Comparison of ENCODE assay signal across 8 cellular contexts in the genomic region with DNA sequence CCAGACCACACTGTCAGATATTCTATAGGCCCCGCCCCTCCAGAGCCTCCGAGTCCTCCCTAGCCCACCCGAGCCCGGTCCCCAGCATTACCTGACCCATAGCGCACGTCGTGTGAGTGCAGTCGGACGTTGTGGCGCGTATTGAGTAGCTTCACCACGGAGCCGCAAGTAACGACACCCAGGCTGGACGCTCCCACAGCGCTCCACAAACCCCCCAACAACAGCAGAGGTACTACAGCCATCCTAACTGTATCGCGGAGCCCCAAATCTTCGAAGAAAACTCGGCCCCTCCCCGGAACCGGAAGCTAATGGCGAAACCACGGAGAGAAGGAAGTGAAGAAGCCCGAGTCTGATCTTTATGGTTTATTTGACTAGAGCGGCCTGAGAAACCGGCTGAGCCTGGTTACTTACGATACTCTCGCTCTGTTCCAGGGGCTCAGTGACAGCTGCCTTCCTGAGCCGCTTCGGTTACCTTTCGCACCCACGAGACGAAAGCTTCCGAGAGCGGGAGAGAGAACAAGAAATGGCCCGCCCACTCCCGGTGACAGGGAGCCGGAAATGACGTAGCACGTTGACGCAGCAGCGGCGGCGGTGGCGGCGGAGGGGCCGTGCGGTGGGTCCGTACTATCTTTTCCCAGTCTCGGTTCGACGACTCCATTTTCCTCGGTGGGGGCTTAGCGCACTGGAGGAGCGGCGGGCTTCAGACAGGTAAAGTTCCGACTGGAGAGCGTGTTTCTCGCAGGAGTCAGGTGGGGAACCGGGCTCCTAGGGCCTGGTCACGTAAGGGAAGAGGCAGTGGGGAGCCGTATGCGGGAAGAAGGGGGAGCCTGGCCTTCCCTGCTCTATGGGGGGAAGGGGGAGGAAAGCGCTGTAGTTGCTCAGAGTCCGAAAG. TPM values are rescaled to one million over a fixed set of nuclear protein-coding genes. Genes with fewer than 3 reads are reported as not detected.
A peak's percentile ranks its signal among the peaks of the same experiment; 100 is the strongest.
DNase-seq lines count a peak whose midpoint lies in the region; ATAC-seq and TF ChIP-seq lines count a peak whose summit lies in the region.

A gene with protein sequence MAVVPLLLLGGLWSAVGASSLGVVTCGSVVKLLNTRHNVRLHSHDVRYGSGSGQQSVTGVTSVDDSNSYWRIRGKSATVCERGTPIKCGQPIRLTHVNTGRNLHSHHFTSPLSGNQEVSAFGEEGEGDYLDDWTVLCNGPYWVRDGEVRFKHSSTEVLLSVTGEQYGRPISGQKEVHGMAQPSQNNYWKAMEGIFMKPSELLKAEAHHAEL (minus strand): TSS at position 272 of the 892 bp plus-strand sequence. CDS start 30 bp downstream, at position 242.
A gene (plus strand): TSS at position 571 of the 892 bp plus-strand sequence. CDS start 11,197 bp downstream, outside the sequence.

- H3K4me3 ChIP-seq in kidney epithelial cell (ENCODE audit: low read depth, low read length), result peak within 1 kb of the TSS; percentile 84

- ATAC-seq in GM19035 (IDR thresholded peaks at IDR 0.05; ENCODE audit: unreplicated experiment), result peak; percentile 90
- peak; percentile 85 for ATAC-seq in HG03354 (IDR thresholded peaks at IDR 0.05; ENCODE audit: poor library complexity, severe bottlenecking, unreplicated experiment)

- H3K27me3 ChIP-seq in kidney epithelial cell (ENCODE audit: control insufficient read depth, insufficient read depth, low read length), result no peaks in the 10 kb centered on the region

- H3K36me3 ChIP-seq in kidney epithelial cell (ENCODE audit: control insufficient read depth, insufficient read depth, low read length), result no peaks in the 10 kb centered on the region

- TF ChIP-seq CTCF in kidney epithelial cell (IDR thresholded peaks at IDR 0.05; ENCODE audit: insufficient read depth, low read length, poor library complexity, severe bottlenecking), result no peak

- DNase-seq in Ammon's horn (ENCODE audit: low spot score) (peak; percentile 95), NCI-H460 (ENCODE audit: extremely low read depth, low read depth) (peak; percentile 78), cerebellar cortex (ENCODE audit: low spot score) (peak; percentile 93), kidney epithelial cell (ENCODE audit: low read depth) (no peak)
- peak; percentile 94 for DNase-seq in activated CD4-positive, CD25-positive, alpha-beta regulatory T cell treated with anti-CD3 and anti-CD28 coated beads, Interleukin-2, amount 50 U/mL, for 72 hours
- peak; percentile 91 to 95 for DNase-seq in stimulated activated CD4-positive, alpha-beta T cell treated with anti-CD3 and anti-CD28 coated beads, Interleukin-15, amount 100 ng/mL, for 48 hours (ENCODE audit: low read depth in 2 of 2)

RNA-seq across cellular contexts. Expression of the first gene that starts in this region (rescaled TPM):
- 49.5 and 52.6 TPM in 2 replicates for total RNA-seq in NCI-H460 (2014; rRNA removed; shearing (Covaris generic))
- polyA plus RNA-seq in NCI-H460 (2014; cell fraction: nucleus; rRNA removed), result 48.8 and 52.2 TPM in 2 replicates
- 41.2 and 65.1 TPM in 2 replicates for total RNA-seq in kidney epithelial cell

RNA-seq across cellular contexts. Expression of the second gene that starts in this region (rescaled TPM):
- total RNA-seq in NCI-H460 (2014; rRNA removed; shearing (Covaris generic)), result 26.7 and 33.3 TPM in 2 replicates
- polyA plus RNA-seq in NCI-H460 (2014; cell fraction: nucleus; rRNA removed), result 30.9 and 34.2 TPM in 2 replicates
- total RNA-seq in kidney epithelial cell, result 36.7 and 52.9 TPM in 2 replicates
